In the genomic region with DNA sequence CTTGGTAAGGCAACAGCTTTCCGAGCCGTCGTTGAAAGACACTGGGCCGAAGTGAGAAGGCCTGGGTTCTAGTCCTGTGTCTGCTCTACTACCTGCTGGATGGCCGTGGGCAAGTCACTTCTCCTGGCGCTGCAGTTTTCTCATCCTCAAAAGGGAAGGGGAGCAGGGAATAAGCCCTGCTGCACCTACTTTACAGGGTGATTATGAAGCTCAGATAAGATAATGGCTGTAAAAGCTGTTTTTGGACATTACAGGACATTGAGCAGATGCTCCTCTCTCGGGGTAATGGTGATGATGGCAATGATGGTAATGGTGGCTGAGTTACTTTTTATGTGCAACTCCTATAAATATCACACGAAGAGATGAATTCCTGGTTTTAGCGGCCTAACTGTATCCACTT, we compare ENCODE assay signal across 24 cellular contexts.
"Had no signal": no experiment of that assay in that cellular context is flagged by ENCODE, and none has a peak within 500 bp of the region (broad histone marks: within the 10 kb centered on the region; RNA-seq: fewer than 3 reads in every experiment).

No MANE protein-coding gene starts in this region.

- ATAC-seq: effector memory CD8-positive, alpha-beta T cell; esophagus mucosa; foreskin keratinocyte; gastrocnemius medialis; gastroesophageal sphincter; heart left ventricle; heart right ventricle had no signal

- H3K27ac ChIP-seq: colonic mucosa, coronary artery, epithelial cell of prostate, esophagus muscularis mucosa, esophagus squamous epithelium, foreskin keratinocyte, gastrocnemius medialis, gastroesophageal sphincter, heart left ventricle, heart right ventricle had no signal

- H3K4me1 ChIP-seq: colonic mucosa, esophagus squamous epithelium, foreskin keratinocyte, gastrocnemius medialis, gastroesophageal sphincter had no signal

- H3K36me3 ChIP-seq: colonic mucosa, esophagus muscularis mucosa, esophagus squamous epithelium, gastrocnemius medialis, gastroesophageal sphincter, heart left ventricle, heart right ventricle had no signal

- H3K9me3 ChIP-seq: colonic mucosa, esophagus muscularis mucosa, esophagus squamous epithelium, gastrocnemius medialis, gastroesophageal sphincter, heart left ventricle had no signal

- H3K4me3 ChIP-seq: colonic mucosa, coronary artery, dorsolateral prefrontal cortex, esophagus muscularis mucosa, esophagus squamous epithelium, gastrocnemius medialis, gastroesophageal sphincter, heart left ventricle, heart right ventricle had no signal

- H3K27me3 ChIP-seq: colonic mucosa, dorsolateral prefrontal cortex, esophagus muscularis mucosa, esophagus squamous epithelium, gastrocnemius medialis, gastroesophageal sphincter, heart left ventricle, heart right ventricle had no signal

- DNase-seq: colonic mucosa; cortex of kidney; dermis blood vessel endothelial cell; dorsolateral prefrontal cortex; effector CD4-positive, alpha-beta T cell; effector CD8-positive, alpha-beta T cell; effector memory CD4-positive, alpha-beta T cell; effector memory CD8-positive, alpha-beta T cell; endodermal cell; erythroblast; esophagus squamous epithelium; foreskin fibroblast; foreskin keratinocyte; foreskin melanocyte; gastrocnemius medialis; glutamatergic neuron; head of caudate nucleus; heart left ventricle; heart right ventricle had no signal
